Comparison of ENCODE assay signal across 19 cellular contexts in genomic region chr2:140401056-140401455, GRCh38.
DNase-seq lines count a peak whose midpoint lies in the region; ATAC-seq and TF ChIP-seq lines count a peak whose summit lies in the region.
"Had no signal": no experiment of that assay in that cellular context is flagged by ENCODE, and none has a peak within 500 bp of the region (broad histone marks: within the 10 kb centered on the region; RNA-seq: fewer than 3 reads in every experiment).

No MANE protein-coding gene starts in this region.

- no peak overlapping the region for H3K23ac ChIP-seq in mesendoderm (ENCODE audit: low read length)

- no peak for TF ChIP-seq CTCF in spleen (IDR thresholded peaks at IDR 0.05 in 8 of 11, conservative IDR thresholded peaks at IDR 0.05 in 3 of 11)
- TF ChIP-seq CTCF in psoas muscle (IDR thresholded peaks at IDR 0.05), result no peak

- H2AK5ac ChIP-seq in mesendoderm (ENCODE audit: low read length), result no peak overlapping the region

- no peak overlapping the region for H4K8ac ChIP-seq in mesendoderm (ENCODE audit: low read depth, low read length)

- TF ChIP-seq POLR2A in spleen (IDR thresholded peaks at IDR 0.05), result no peak

- H2BK5ac ChIP-seq in mesendoderm (ENCODE audit: low read length), result no peak overlapping the region

- intact Hi-C loops in spleen (cut with DNase I; ENCODE audit: low total_unique reads) (no loop called here), psoas muscle (cut with DNase I) (no loop called here)

- H3K9me3 ChIP-seq in spleen, result peaks cover 0 to 54% (median 34%) of the 10 kb centered on the region in 8 donors
- peaks cover 10% of the 10 kb centered on the region for H3K9me3 ChIP-seq in psoas muscle

- no peak overlapping the region for H3K4me2 ChIP-seq in mesendoderm (ENCODE audit: low read length)
- H3K4me2 ChIP-seq: BLaER1 had no signal

- H3K18ac ChIP-seq in mesendoderm (ENCODE audit: low read length), result no peak overlapping the region

- H3K27ac ChIP-seq in mesendoderm (ENCODE audit: low read depth, low read length) (peak overlapping the region; percentile 33), spleen (no peak overlapping the region), psoas muscle (no peak overlapping the region)
- H3K27ac ChIP-seq: 22Rv1, BLaER1, C4-2B had no signal

- no peaks in the 10 kb centered on the region for H3K79me1 ChIP-seq in mesendoderm (ENCODE audit: low read length)

- WGBS in mesendoderm (ENCODE audit: extremely low coverage, insufficient coverage, low lambda C conversion rate), result no CpG with 5 or more reads among the region's 2 CpGs
- 76 to 96% (median 83%) methylated on average over 2 of the region's 2 CpGs for WGBS in spleen, 5 donors
- 84 to 96% (median 88%) methylated on average over 2 of the region's 2 CpGs for WGBS in psoas muscle, 3 donors

- no peak overlapping the region for H3K9ac ChIP-seq in mesendoderm (ENCODE audit: low read length)
- H3K9ac ChIP-seq: BLaER1 had no signal

- no peak for ATAC-seq in GM18520 (IDR thresholded peaks at IDR 0.05; ENCODE audit: unreplicated experiment)
- no peak for ATAC-seq in psoas muscle
- ATAC-seq: CD8-positive, alpha-beta T cell; GM12878 had no signal

- no peak overlapping the region for H3K4ac ChIP-seq in mesendoderm (ENCODE audit: low read depth, low read length)

- H2BK15ac ChIP-seq in mesendoderm (replicated peaks; ENCODE audit: low read depth), result no peak overlapping the region

- H3K4me1 ChIP-seq in mesendoderm (ENCODE audit: control insufficient read depth, low read depth, low read length) (no peaks in the 10 kb centered on the region), spleen (no peaks in the 10 kb centered on the region), psoas muscle (no peaks in the 10 kb centered on the region)
- H3K4me1 ChIP-seq: BLaER1, Caco-2 had no signal

- no peak overlapping the region for H3K56ac ChIP-seq in mesendoderm (ENCODE audit: low read length)

- no peaks in the 10 kb centered on the region for H3K27me3 ChIP-seq in mesendoderm (ENCODE audit: insufficient read depth, low read length, poor library complexity)
- no peaks in the 10 kb centered on the region for H3K27me3 ChIP-seq in spleen (replicated peaks in 1 of 7)
- H3K27me3 ChIP-seq in psoas muscle (ENCODE audit: insufficient read depth in 3 of 3, low read length in 2 of 3), result peaks cover 0 to 2% (median 0%) of the 10 kb centered on the region in 3 donors
- H3K27me3 ChIP-seq: BLaER1 had no signal

- H3K4me3 ChIP-seq in mesendoderm (ENCODE audit: low read length), result no peak overlapping the region
- no peak overlapping the region for H3K4me3 ChIP-seq in spleen
- H3K4me3 ChIP-seq in psoas muscle, result no peak overlapping the region
- H3K4me3 ChIP-seq: BLaER1, GM12878 had no signal

- DNase-seq in ELF-1 (ENCODE audit: low read depth, low spot score) (peak; percentile 66), NCI-H69 (lab: John Stamatoyannopoulos, UW) (peak; percentile 6), mesendoderm (no peak), spleen (peak; percentile 35), midbrain (lab: John Stamatoyannopoulos, UW) (no peak), psoas muscle (no peak)
- DNase-seq: CD4-positive, CD25-positive, alpha-beta regulatory T cell; DMS153; DND-41; GDM1; H7; HCEC 1CT had no signal

- H4K5ac ChIP-seq in mesendoderm (ENCODE audit: low read length), result no peak overlapping the region

- no peaks in the 10 kb centered on the region for H3K36me3 ChIP-seq in mesendoderm (ENCODE audit: control insufficient read depth, insufficient read depth, low read length)
- H3K36me3 ChIP-seq in spleen, result no peaks in the 10 kb centered on the region
- no peaks in the 10 kb centered on the region for H3K36me3 ChIP-seq in psoas muscle (ENCODE audit: insufficient read depth in 1 of 2, low read depth in 1 of 2)
- H3K36me3 ChIP-seq: BLaER1 had no signal

- H3K79me2 ChIP-seq in mesendoderm (ENCODE audit: control insufficient read depth, insufficient read depth, low read length), result no peaks in the 10 kb centered on the region

- no peak overlapping the region for H2BK120ac ChIP-seq in mesendoderm (ENCODE audit: low read depth, low read length)

Comparison
In these comparisons a context has a peak if more than half of its experiments do, and no peak if none do; other contexts are left out.
1. DNase-seq: peak in ELF-1 (single experiment), NCI-H69 (single experiment) and spleen (single experiment); none in mesendoderm (single experiment), midbrain (single experiment) and psoas muscle (0 of 2).